26 cellular contexts compared by ENCODE assay signal in the genomic region with DNA sequence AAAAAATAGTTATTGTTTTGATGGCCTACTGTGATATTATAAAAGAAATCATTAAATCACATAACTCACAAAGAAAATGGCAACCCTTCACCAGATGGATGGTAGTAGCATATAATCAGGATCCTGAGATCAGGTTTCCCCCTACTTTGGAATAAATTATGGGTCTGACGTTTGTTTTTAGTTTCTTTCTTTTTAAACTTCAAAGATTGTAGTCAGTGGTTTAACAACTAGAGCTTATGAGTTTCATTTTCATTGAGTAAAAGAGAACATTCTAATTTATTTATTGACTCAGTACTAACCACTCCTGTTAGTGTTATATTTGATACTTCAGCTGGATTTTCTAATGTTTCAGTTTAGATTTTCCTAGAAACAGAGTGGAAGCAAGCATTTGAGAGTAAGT.
"Had no signal": no experiment of that assay in that cellular context is flagged by ENCODE, and none has a peak within 500 bp of the region (broad histone marks: within the 10 kb centered on the region; RNA-seq: fewer than 3 reads in every experiment).

No MANE protein-coding gene starts in this region.

- H3K27ac Mint-ChIP-seq: activated B cell treated with CpG ODN at 0.5 μM for 24 hours; activated naive CD4-positive, alpha-beta T cell treated with anti-CD3 and anti-CD28 coated beads, Interleukin-2, amount 50 U/mL, for 24 hours; activated T-helper 17 cell treated with anti-CD3 and anti-CD28 coated beads, Interleukin-2, amount 50 U/mL, for 72 hours; dendritic cell treated with granulocyte-macrophage colony-stimulating factor and Interleukin-4, amounts not matched to agents 40 ng/mL and 50 ng/mL, for 4 days; endodermal cell; natural killer cell; neural progenitor cell; stimulated activated naive B cell treated with anti-CD40 and anti-IgM and Interleukin-4, amounts not matched to agents 10 μg/mL and 1 μg/mL and 100 μg/mL, for 72 hours; T-cell; T-helper 2 cell treated with Interferon-gamma antibody and Interleukin-4, amounts not matched to agents 5 μg/mL and 100 μg/mL, for 36 hours had no signal

- H3K9me3 Mint-ChIP-seq: activated naive CD4-positive, alpha-beta T cell treated with anti-CD3 and anti-CD28 coated beads, Interleukin-2, amount 50 U/mL, for 24 hours; activated T-helper 17 cell treated with anti-CD3 and anti-CD28 coated beads, Interleukin-2, amount 50 U/mL, for 72 hours; endodermal cell; T-cell had no signal

- H3K9ac ChIP-seq: neural progenitor cell had no signal

- H3K27me3 Mint-ChIP-seq: activated B cell treated with CpG ODN at 0.5 μM for 24 hours; central memory CD8-positive, alpha-beta T cell; dendritic cell treated with granulocyte-macrophage colony-stimulating factor and Interleukin-4, amounts not matched to agents 40 ng/mL and 50 ng/mL, for 4 days; stimulated activated naive B cell treated with anti-CD40 and anti-IgM and Interleukin-4, amounts not matched to agents 10 μg/mL and 1 μg/mL and 100 μg/mL, for 72 hours had no signal

- H3K4me1 Mint-ChIP-seq: activated B cell treated with CpG ODN at 0.5 μM for 24 hours; activated naive CD4-positive, alpha-beta T cell treated with anti-CD3 and anti-CD28 coated beads, Interleukin-2, amount 50 U/mL, for 24 hours; activated T-helper 17 cell treated with anti-CD3 and anti-CD28 coated beads, Interleukin-2, amount 50 U/mL, for 72 hours; central memory CD8-positive, alpha-beta T cell; endodermal cell; natural killer cell; T-cell had no signal

- H3K36me3 Mint-ChIP-seq: activated naive CD4-positive, alpha-beta T cell treated with anti-CD3 and anti-CD28 coated beads, Interleukin-2, amount 50 U/mL, for 24 hours; natural killer cell; neural progenitor cell; stimulated activated naive B cell treated with anti-CD40 and anti-IgM and Interleukin-4, amounts not matched to agents 10 μg/mL and 1 μg/mL and 100 μg/mL, for 72 hours; T-cell had no signal

- H3K4me3 Mint-ChIP-seq: activated B cell treated with CpG ODN at 0.5 μM for 24 hours; activated naive CD4-positive, alpha-beta T cell treated with anti-CD3 and anti-CD28 coated beads, Interleukin-2, amount 50 U/mL, for 24 hours; activated T-helper 17 cell treated with anti-CD3 and anti-CD28 coated beads, Interleukin-2, amount 50 U/mL, for 72 hours; central memory CD8-positive, alpha-beta T cell; dendritic cell treated with granulocyte-macrophage colony-stimulating factor and Interleukin-4, amounts not matched to agents 40 ng/mL and 50 ng/mL, for 4 days; endodermal cell; natural killer cell; neural progenitor cell; stimulated activated naive B cell treated with anti-CD40 and anti-IgM and Interleukin-4, amounts not matched to agents 10 μg/mL and 1 μg/mL and 100 μg/mL, for 72 hours; T-cell; T-helper 2 cell treated with Interferon-gamma antibody and Interleukin-4, amounts not matched to agents 5 μg/mL and 100 μg/mL, for 36 hours had no signal

- DNase-seq: activated B cell treated with CpG ODN at 0.5 μM for 24 hours; activated CD8-positive, alpha-beta memory T cell treated with anti-CD3 and anti-CD28 coated beads, Interleukin-2, amount 50 U/mL, for 4 hours; activated gamma-delta T cell treated with Interleukin-2 at 50 U/mL for 16 hours; activated T-cell treated with anti-CD3 and anti-CD28 coated beads, Interleukin-2, amount 50 U/mL, for 1 hour; anterior cingulate cortex; endodermal cell; foreskin keratinocyte; heart right ventricle; lower lobe of right lung; mesendoderm; natural killer cell; occipital lobe; stimulated activated CD4-positive, alpha-beta T cell treated with anti-CD3 and anti-CD28 coated beads, Interleukin-1b, Interleukin-23, amount 100 ng/mL, for 48 hours; stimulated activated naive B cell treated with anti-CD40 and anti-IgM and Interleukin-4, amounts not matched to agents 10 μg/mL and 1 μg/mL and 100 μg/mL, for 72 hours; T-cell; transverse colon had no signal

- H3K4me3 ChIP-seq: esophagus muscularis mucosa, heart right ventricle, lower lobe of right lung, neural progenitor cell, right atrium auricular region, smooth muscle cell, transverse colon had no signal

- ATAC-seq: activated T-helper 17 cell treated with anti-CD3 and anti-CD28 coated beads, Interleukin-2, amount 50 U/mL, for 72 hours; foreskin keratinocyte; heart right ventricle; left lobe of liver; lower lobe of right lung; natural killer cell; stimulated activated naive B cell treated with anti-CD40 and anti-IgM and Interleukin-4, amounts not matched to agents 10 μg/mL and 1 μg/mL and 100 μg/mL, for 72 hours; T-cell had no signal

- H3K27ac ChIP-seq: esophagus muscularis mucosa, foreskin keratinocyte, heart right ventricle, lower lobe of right lung, neural progenitor cell, right atrium auricular region, transverse colon had no signal

- H3K36me3 ChIP-seq: esophagus muscularis mucosa, heart right ventricle, lower lobe of right lung, neural progenitor cell, right atrium auricular region, transverse colon had no signal
